8 cellular contexts compared by ENCODE assay signal in genomic region chr11:44955019-44955738, GRCh38. TPM values are rescaled to one million over a fixed set of nuclear protein-coding genes. Genes with fewer than 3 reads are reported as not detected.
DNase-seq lines count a peak whose midpoint lies in the region; TF ChIP-seq lines count a peak whose summit lies in the region.

No MANE protein-coding gene starts in this region.

- no peak overlapping the region for H3K4me3 ChIP-seq in HUES48 (ENCODE audit: low read depth, low read length)
- H3K4me3 ChIP-seq in adipocyte (ENCODE audit: low read length): no peak overlapping the region
- H3K4me3 ChIP-seq in uterus: no peak overlapping the region

- DNase-seq in AML-193 (lab: John Stamatoyannopoulos, UW): peak; percentile 91 to 94
- DNase-seq in adipocyte (ENCODE audit: low read depth): peak; percentile 72
- peak; percentile 68 for DNase-seq in kidney glomerular epithelial cell (lab: John Stamatoyannopoulos, UW)
- DNase-seq in uterus: peak; percentile 59 to 60
- no peak for DNase-seq in effector CD8-positive, alpha-beta T cell (lab: John Stamatoyannopoulos, UW)
- DNase-seq in activated naive CD4-positive, alpha-beta T cell treated with anti-CD3 and anti-CD28 coated beads, Interleukin-2, amount 50 U/mL, for 16 hours: no peak
- DNase-seq in LoVo (ENCODE audit: low spot score): no peak

- intact Hi-C loops in uterus (cut with DNase I; ENCODE audit: low total_unique reads): no loop called here

- no peak for TF ChIP-seq CTCF in uterus (IDR thresholded peaks at IDR 0.05)

- H3K9me3 ChIP-seq in HUES48 (ENCODE audit: control insufficient read depth, insufficient read depth, low read length): no peaks in the 10 kb centered on the region
- no peaks in the 10 kb centered on the region for H3K9me3 ChIP-seq in adipocyte (ENCODE audit: control insufficient read depth, low read length)
- H3K9me3 ChIP-seq in uterus: no peaks in the 10 kb centered on the region

- H3K27me3 ChIP-seq in HUES48 (ENCODE audit: control insufficient read depth, insufficient read depth, low read length) (peaks cover 9% of the 10 kb centered on the region), adipocyte (replicated peaks; ENCODE audit: control insufficient read depth, insufficient read depth, low read length) (no peaks in the 10 kb centered on the region), uterus (no peaks in the 10 kb centered on the region)

- H3K27ac ChIP-seq in HUES48 (ENCODE audit: low read depth, low read length): peak overlapping the region; percentile 15
- peak overlapping the region in 1 of 2 donors; percentile 15 for H3K27ac ChIP-seq in uterus

- H3K4me1 ChIP-seq in HUES48 (ENCODE audit: control insufficient read depth, insufficient read depth, low read length) (peaks cover 56% of the 10 kb centered on the region), adipocyte (ENCODE audit: control insufficient read depth, insufficient read depth, low read length) (peaks cover 13% of the 10 kb centered on the region), uterus (peaks cover 0 to 8% of the 10 kb centered on the region in 2 donors)

- TF ChIP-seq POLR2A in uterus (IDR thresholded peaks at IDR 0.05): no peak

- H3K36me3 ChIP-seq in HUES48 (ENCODE audit: control insufficient read depth, insufficient read depth, low read length): no peaks in the 10 kb centered on the region
- no peaks in the 10 kb centered on the region for H3K36me3 ChIP-seq in adipocyte (ENCODE audit: control insufficient read depth, insufficient read depth, low read length, severe bottlenecking)
- H3K36me3 ChIP-seq in uterus: no peaks in the 10 kb centered on the region

- H3K9ac ChIP-seq in HUES48 (ENCODE audit: low read depth, low read length) (no peak overlapping the region), adipocyte (ENCODE audit: low read length) (peak overlapping the region; percentile 47)

RNA-seq across cellular contexts. Expression of gene TP53I11, which starts 4.5 kb away (rescaled TPM):
- 10 to 100 TPM in 3 of 4 donors, 1 to 10 TPM in 1; 3.8 to 53.9 (median 17.5) TPM for total RNA-seq in uterus

Comparison
In these comparisons a context has a peak if more than half of its experiments do, and no peak if none do; other contexts are left out.
1. DNase-seq: peak in AML-193 (2 of 2), adipocyte (single experiment), kidney glomerular epithelial cell (single experiment) and uterus (2 of 2); none in effector CD8-positive, alpha-beta T cell (single experiment), activated naive CD4-positive, alpha-beta T cell treated with anti-CD3 and anti-CD28 coated beads, Interleukin-2, amount 50 U/mL, for 16 hours (single experiment) and LoVo (single experiment).